ENCODE assay signal across 8 cellular contexts in the genomic region with DNA sequence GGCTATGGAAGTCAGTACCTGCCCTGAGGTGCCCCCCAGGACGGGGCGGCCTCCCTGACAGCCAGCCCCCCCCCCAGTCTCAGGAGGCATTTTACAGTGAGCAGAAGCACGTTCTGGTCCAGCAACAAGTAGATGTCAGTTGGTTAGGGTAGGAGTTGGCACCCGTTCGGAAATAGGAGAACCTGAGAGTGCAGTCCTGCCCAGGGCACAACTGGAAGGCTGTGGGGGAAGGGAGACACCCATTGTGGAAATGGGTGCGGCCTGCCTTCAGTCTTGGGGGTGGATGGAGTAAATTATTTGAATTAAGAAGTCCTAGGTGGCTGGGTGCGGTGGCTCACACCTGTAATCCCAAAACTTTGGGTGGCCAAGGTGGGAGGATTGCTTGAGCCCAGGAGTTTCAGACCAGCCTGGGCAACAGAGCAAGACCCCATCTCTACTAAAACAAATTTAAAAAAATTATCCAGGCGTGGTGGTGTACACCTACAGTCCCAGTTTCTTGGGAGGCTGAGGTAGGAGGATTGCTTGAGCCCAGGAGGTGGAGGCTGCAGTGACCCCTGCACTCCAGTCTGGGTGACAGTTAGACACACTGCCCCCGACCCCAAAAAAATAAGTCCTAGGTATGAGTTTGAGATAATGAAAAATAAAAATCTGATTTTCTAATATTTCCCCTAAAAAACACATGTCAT. TPM values are rescaled to one million over a fixed set of nuclear protein-coding genes. Genes with fewer than 3 reads are reported as not detected.
A peak's percentile ranks its signal among the peaks of the same experiment; 100 is the strongest.
DNase-seq lines count a peak whose midpoint lies in the region; ATAC-seq, FAIRE-seq and TF ChIP-seq lines count a peak whose summit lies in the region.

No MANE protein-coding gene starts in this region.

- no peaks in the 10 kb centered on the region for H3K9me1 ChIP-seq in keratinocyte (ENCODE audit: control insufficient read depth, extremely low read depth, insufficient read depth, low read length)

- H3K4me2 ChIP-seq in keratinocyte (ENCODE audit: control insufficient read depth, extremely low read depth, insufficient read depth, low read depth, low read length) = peak overlapping the region; percentile 99

- H4K20me1 ChIP-seq in keratinocyte (ENCODE audit: control insufficient read depth, extremely low read depth, insufficient read depth, low read length) = no peaks in the 10 kb centered on the region

- H3K4me3 ChIP-seq in keratinocyte (ENCODE audit: control insufficient read depth in 2 of 3, extremely low read depth in 1 of 3, insufficient read depth in 2 of 3, low read depth in 1 of 3, low read length in 3 of 3) = peak overlapping the region; percentile 46 to 85 (median 84)

- H3K79me2 ChIP-seq in keratinocyte (ENCODE audit: control insufficient read depth, insufficient read depth, low read length) = peaks cover 47% of the 10 kb centered on the region

- no peak overlapping the region for H2AFZ ChIP-seq in keratinocyte (ENCODE audit: control insufficient read depth, low read length)

- no peak for TF ChIP-seq CTCF in keratinocyte (optimal IDR thresholded peaks at IDR 0.05 in 1 of 3, IDR thresholded peaks at IDR 0.05 in 1 of 3, conservative IDR thresholded peaks at IDR 0.05 in 1 of 3; ENCODE audit: extremely low read depth in 1 of 3, insufficient read depth in 2 of 3, low read length in 3 of 3)

- dilution Hi-C loops in keratinocyte (cut with MboI; ENCODE audit: extremely low pct_ligation_motif_present, low sequenced_read_pairs) = no loop called here

- H3K9ac ChIP-seq in keratinocyte (ENCODE audit: control insufficient read depth, extremely low read depth, insufficient read depth, low read length) = peak overlapping the region; percentile 83

- peaks cover 61% of the 10 kb centered on the region for H3K4me1 ChIP-seq in keratinocyte (ENCODE audit: control insufficient read depth, extremely low read depth, insufficient read depth, low read length)

- no peak for FAIRE-seq in keratinocyte (lab: Jason Lieb, UNC)

- peak overlapping the region; percentile 87 for H3K4me3 Mint-ChIP-seq in activated naive CD4-positive, alpha-beta T cell treated with anti-CD3 and anti-CD28 coated beads for 36 hours

- H3K36me3 ChIP-seq in keratinocyte (ENCODE audit: control insufficient read depth in 2 of 2, extremely low read depth in 1 of 2, insufficient read depth in 2 of 2, low read length in 2 of 2) = peaks cover 29 to 36% of the 10 kb centered on the region in 2 experiments

- H3K27ac ChIP-seq in keratinocyte (ENCODE audit: control insufficient read depth, insufficient read depth, low read length) = peak overlapping the region; percentile 89
- peak overlapping the region; percentile 94 for H3K27ac ChIP-seq in temporal lobe (ENCODE audit: low read depth, low read length)

- no peaks in the 10 kb centered on the region for H3K27me3 Mint-ChIP-seq in activated naive CD4-positive, alpha-beta T cell treated with anti-CD3 and anti-CD28 coated beads for 36 hours (ENCODE audit: low read depth)

- intact Hi-C loops in activated naive CD4-positive, alpha-beta T cell treated with anti-CD3 and anti-CD28 coated beads for 36 hours (cut with micrococcal nuclease) = loop anchor here (10.0 kb wide), 1 partner anchor 324 kb away; a partner anchor contains a TSS

- H3K36me3 Mint-ChIP-seq in activated naive CD4-positive, alpha-beta T cell treated with anti-CD3 and anti-CD28 coated beads for 36 hours (ENCODE audit: low read depth) = peaks cover 43% of the 10 kb centered on the region

- DNase-seq in activated CD4-positive, alpha-beta T cell treated with anti-CD3 and anti-CD28 coated beads for 48 hours = peak; percentile 47
- no peak for DNase-seq in activated CD4-positive, alpha-beta T cell treated with anti-CD3 and anti-CD28 coated beads, Interleukin-2, amount 50 U/mL, for 4 hours
- DNase-seq in activated naive CD4-positive, alpha-beta T cell treated with anti-CD3 and anti-CD28 coated beads for 36 hours = no peak
- no peak for DNase-seq in keratinocyte (ENCODE audit: low read depth, low spot score)
- no peak for DNase-seq in effector CD8-positive, alpha-beta T cell (lab: John Stamatoyannopoulos, UW)

- no peaks in the 10 kb centered on the region for H3K9me3 Mint-ChIP-seq in activated naive CD4-positive, alpha-beta T cell treated with anti-CD3 and anti-CD28 coated beads for 36 hours

- ATAC-seq in GM21515 (IDR thresholded peaks at IDR 0.05; ENCODE audit: unreplicated experiment) (no peak), HG03095 (IDR thresholded peaks at IDR 0.05; ENCODE audit: unreplicated experiment) (no peak)

- no peaks in the 10 kb centered on the region for H3K9me3 ChIP-seq in keratinocyte (ENCODE audit: control insufficient read depth, low read depth, low read length)

- H3K4me1 Mint-ChIP-seq in activated naive CD4-positive, alpha-beta T cell treated with anti-CD3 and anti-CD28 coated beads for 36 hours (ENCODE audit: low read depth) = peaks cover 66% of the 10 kb centered on the region

- CTCF ChIA-PET in activated naive CD4-positive, alpha-beta T cell treated with anti-CD3 and anti-CD28 coated beads for 36 hours (lab: Charles Lee) = no interaction called here

- H3K27ac Mint-ChIP-seq in activated naive CD4-positive, alpha-beta T cell treated with anti-CD3 and anti-CD28 coated beads for 36 hours = peak overlapping the region; percentile 83

- peaks cover 4% of the 10 kb centered on the region for H3K27me3 ChIP-seq in keratinocyte (ENCODE audit: control insufficient read depth, extremely low read depth, insufficient read depth, low read length)

RNA-seq across cellular contexts. Expression of a gene that starts 1.2 kb away (rescaled TPM):
- 100 to 1,000 TPM; 167 to 183 TPM for total RNA-seq in activated naive CD4-positive, alpha-beta T cell treated with anti-CD3 and anti-CD28 coated beads for 36 hours
- 97.5 to 164 TPM (median 113 TPM) in 3 replicates for polyA plus RNA-seq in keratinocyte
- 140 TPM for polyA plus RNA-seq in keratinocyte (2011; ENCODE audit: low read depth)
- 57.4 and 107 TPM in 2 replicates for polyA plus RNA-seq in keratinocyte (2011; cell fraction: cytosol; rRNA removed)
- polyA plus RNA-seq in keratinocyte (2011; cell fraction: nucleus; rRNA removed) = 226 and 247 TPM in 2 replicates
- polyA plus RNA-seq in keratinocyte (2012; ENCODE audit: low replicate concordance) = 130 and 149 TPM in 2 replicates
- 15.5 to 48.4 TPM (median 20.1 TPM) in 3 replicates for polyA minus RNA-seq in keratinocyte
- polyA minus RNA-seq in keratinocyte (2011; cell fraction: cytosol; rRNA and poly(A)+ RNA removed) = 122 TPM
- 28.2 and 42.2 TPM in 2 replicates for polyA minus RNA-seq in keratinocyte (2011; cell fraction: nucleus; rRNA and poly(A)+ RNA removed)
- total RNA-seq in temporal lobe = 289 TPM

RNA-seq across cellular contexts. Expression of a gene that starts 5.0 kb away (rescaled TPM):
- 10 to 100 TPM; 62.8 to 65.3 TPM for total RNA-seq in activated naive CD4-positive, alpha-beta T cell treated with anti-CD3 and anti-CD28 coated beads for 36 hours
- polyA plus RNA-seq in keratinocyte = 18.5 to 30.1 TPM (median 27.6 TPM) in 3 replicates
- 16.5 TPM for polyA plus RNA-seq in keratinocyte (2011; ENCODE audit: low read depth)
- 23.5 and 65.8 TPM in 2 replicates for polyA plus RNA-seq in keratinocyte (2011; cell fraction: cytosol; rRNA removed)
- polyA plus RNA-seq in keratinocyte (2011; cell fraction: nucleus; rRNA removed) = 16.3 and 21.3 TPM in 2 replicates
- polyA plus RNA-seq in keratinocyte (2012; ENCODE audit: low replicate concordance) = 45.3 and 60.9 TPM in 2 replicates
- polyA minus RNA-seq in keratinocyte = 7.1 to 15.1 TPM (median 8.0 TPM) in 3 replicates
- polyA minus RNA-seq in keratinocyte (2011; cell fraction: cytosol; rRNA and poly(A)+ RNA removed) = 49.3 TPM
- 3.1 and 5.0 TPM in 2 replicates for polyA minus RNA-seq in keratinocyte (2011; cell fraction: nucleus; rRNA and poly(A)+ RNA removed)
- total RNA-seq in temporal lobe = 8.9 TPM

RNA-seq across cellular contexts. Expression of a gene that starts 15.4 kb away (rescaled TPM):
- not detected for total RNA-seq in activated naive CD4-positive, alpha-beta T cell treated with anti-CD3 and anti-CD28 coated beads for 36 hours
- polyA plus RNA-seq in keratinocyte = not detected in 3 replicates
- not detected for polyA plus RNA-seq in keratinocyte (2011; ENCODE audit: low read depth)
- not detected in 2 replicates for polyA plus RNA-seq in keratinocyte (2011; cell fraction: cytosol; rRNA removed)
- polyA plus RNA-seq in keratinocyte (2011; cell fraction: nucleus; rRNA removed) = not detected in 2 replicates
- polyA plus RNA-seq in keratinocyte (2012; ENCODE audit: low replicate concordance) = not detected in 2 replicates
- polyA minus RNA-seq in keratinocyte = not detected in 3 replicates
- polyA minus RNA-seq in keratinocyte (2011; cell fraction: cytosol; rRNA and poly(A)+ RNA removed) = not detected
- 0.53 TPM in 1 of 2 replicates, not detected in the other for polyA minus RNA-seq in keratinocyte (2011; cell fraction: nucleus; rRNA and poly(A)+ RNA removed)
- 4.9 TPM for total RNA-seq in temporal lobe

RNA-seq across cellular contexts. Expression of a gene that starts 21.9 kb away (rescaled TPM):
- total RNA-seq in activated naive CD4-positive, alpha-beta T cell treated with anti-CD3 and anti-CD28 coated beads for 36 hours = 10 to 100 TPM; 50.1 to 52.9 TPM
- 4.7 to 14.1 TPM (median 6.8 TPM) in 3 replicates for polyA plus RNA-seq in keratinocyte
- polyA plus RNA-seq in keratinocyte (2011; ENCODE audit: low read depth) = 9.3 TPM
- polyA plus RNA-seq in keratinocyte (2011; cell fraction: cytosol; rRNA removed) = 3.8 and 6.9 TPM in 2 replicates
- 23.5 and 31.4 TPM in 2 replicates for polyA plus RNA-seq in keratinocyte (2011; cell fraction: nucleus; rRNA removed)
- polyA plus RNA-seq in keratinocyte (2012; ENCODE audit: low replicate concordance) = 23.0 and 30.3 TPM in 2 replicates
- polyA minus RNA-seq in keratinocyte = 5.9 to 26.1 TPM (median 6.6 TPM) in 3 replicates
- 44.9 TPM for polyA minus RNA-seq in keratinocyte (2011; cell fraction: cytosol; rRNA and poly(A)+ RNA removed)
- 31.4 and 35.8 TPM in 2 replicates for polyA minus RNA-seq in keratinocyte (2011; cell fraction: nucleus; rRNA and poly(A)+ RNA removed)
- total RNA-seq in temporal lobe = 22.6 TPM

RNA-seq across cellular contexts. Expression of a gene that starts 28.8 kb away (rescaled TPM):
- total RNA-seq in activated naive CD4-positive, alpha-beta T cell treated with anti-CD3 and anti-CD28 coated beads for 36 hours = 100 to 1,000 TPM; 153 TPM
- 51.3 to 95.4 TPM (median 80.0 TPM) in 3 replicates for polyA plus RNA-seq in keratinocyte
- polyA plus RNA-seq in keratinocyte (2011; ENCODE audit: low read depth) = 74.6 TPM
- polyA plus RNA-seq in keratinocyte (2011; cell fraction: cytosol; rRNA removed) = 33.2 and 137 TPM in 2 replicates
- 27.1 and 36.2 TPM in 2 replicates for polyA plus RNA-seq in keratinocyte (2011; cell fraction: nucleus; rRNA removed)
- 91.2 and 205 TPM in 2 replicates for polyA plus RNA-seq in keratinocyte (2012; ENCODE audit: low replicate concordance)
- polyA minus RNA-seq in keratinocyte = 23.4 to 39.5 TPM (median 25.4 TPM) in 3 replicates
- 297 TPM for polyA minus RNA-seq in keratinocyte (2011; cell fraction: cytosol; rRNA and poly(A)+ RNA removed)
- 29.9 and 36.3 TPM in 2 replicates for polyA minus RNA-seq in keratinocyte (2011; cell fraction: nucleus; rRNA and poly(A)+ RNA removed)
- total RNA-seq in temporal lobe = 27.5 TPM
